Comparison of ENCODE assay signal across 1 cellular context in genomic region chr6:152221806-152222628, GRCh38.
TF ChIP-seq lines count a peak whose summit lies in the region.

No MANE protein-coding gene starts in this region.

TF ChIP-seq in WTC11, 78 proteins besides CTCF, POLR2A, EP300 and RAD21 (continued from another document):
- TF ChIP-seq ZNF281 (CRISPR knock-in tag; IDR thresholded peaks at IDR 0.05) (no peak), USF1 (CRISPR knock-in tag; IDR thresholded peaks at IDR 0.05) (no peak), MYBL2 (CRISPR knock-in tag; IDR thresholded peaks at IDR 0.05) (no peak), ZNF263 (CRISPR knock-in tag; IDR thresholded peaks at IDR 0.05; ENCODE audit: low read depth) (no peak), SP1 (CRISPR knock-in tag; conservative IDR thresholded peaks at IDR 0.05) (no peak), SMAD3 (CRISPR knock-in tag; IDR thresholded peaks at IDR 0.05; ENCODE audit: borderline replicate concordance) (no peak)
